In the genomic region with DNA sequence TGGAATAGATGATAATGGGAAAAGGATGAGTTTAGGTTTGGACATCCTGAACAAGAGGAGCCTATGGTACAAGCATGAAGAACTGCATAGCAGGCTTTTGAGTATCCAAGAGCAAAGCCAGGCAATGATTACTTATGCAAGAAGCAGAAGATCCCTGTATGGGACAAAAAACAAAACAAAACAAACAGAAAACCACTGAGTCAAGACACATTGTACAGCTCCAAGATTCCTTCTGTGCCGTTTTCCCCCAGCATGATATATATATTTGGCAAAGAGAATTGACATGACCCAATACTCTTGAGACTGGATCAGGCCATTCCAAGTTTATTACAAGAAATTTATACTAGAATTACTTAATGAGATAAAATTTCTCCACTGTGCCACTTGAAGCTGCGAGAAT, we compare ENCODE assay signal across 19 cellular contexts.
DNase-seq lines count a peak whose midpoint lies in the region; ATAC-seq, FAIRE-seq and TF ChIP-seq lines count a peak whose summit lies in the region.
"Had no signal": no experiment of that assay in that cellular context is flagged by ENCODE, and none has a peak within 500 bp of the region (broad histone marks: within the 10 kb centered on the region; RNA-seq: fewer than 3 reads in every experiment).

No MANE protein-coding gene starts in this region.

- H3K4me2 ChIP-seq in HepG2 (ENCODE audit: low read depth, low read length) (no peak overlapping the region), parathyroid adenoma (ENCODE audit: low read length) (peak overlapping the region; percentile 24)
- H3K4me2 ChIP-seq: BLaER1 had no signal

- ATAC-seq in right lobe of liver (no peak), HepG2 (no peak), gastroesophageal sphincter (peak; percentile 19), aorta (ENCODE audit: low FRiP score) (peak; percentile 45)
- ATAC-seq: GM12878 had no signal

- no peak overlapping the region for H3K9ac ChIP-seq in HepG2 (ENCODE audit: insufficient read depth, low read depth, low read length)
- no peak overlapping the region for H3K9ac ChIP-seq in parathyroid adenoma
- H3K9ac ChIP-seq: BLaER1 had no signal

- TF ChIP-seq RAD21 in HepG2 (CRISPR knock-in tag; IDR thresholded peaks at IDR 0.05), result no peak

- no peak for TF ChIP-seq EP300 in HepG2 (IDR thresholded peaks at IDR 0.05; ENCODE audit: low read depth in 2 of 2, low read length in 2 of 2)
- no peak for TF ChIP-seq EP300 in HepG2 (CRISPR knock-in tag; IDR thresholded peaks at IDR 0.05; ENCODE audit: borderline replicate concordance)
- TF ChIP-seq EP300 in gastroesophageal sphincter (IDR thresholded peaks at IDR 0.05), result no peak

- H2AFZ ChIP-seq in HepG2 (ENCODE audit: low read length), result no peak overlapping the region
- no peak overlapping the region for H2AFZ ChIP-seq in parathyroid adenoma

- no peak for TF ChIP-seq CTCF in right lobe of liver (IDR thresholded peaks at IDR 0.05)
- TF ChIP-seq CTCF in HepG2 (CRISPR knock-in tag; IDR thresholded peaks at IDR 0.05), result no peak
- no peak for TF ChIP-seq CTCF in gastroesophageal sphincter (IDR thresholded peaks at IDR 0.05)
- no peak for TF ChIP-seq CTCF in parathyroid adenoma (IDR thresholded peaks at IDR 0.05)

- H4K20me1 ChIP-seq in HepG2 (ENCODE audit: insufficient read depth, low read length), result no peaks in the 10 kb centered on the region
- H4K20me1 ChIP-seq: BLaER1 had no signal

- in situ Hi-C loops in HepG2 (cut with HindIII; ENCODE audit: extremely low pct_ligation_motif_present, low pct_unique_long_range_greater_than_20kb), result no loop called here

- POLR2A ChIA-PET in HepG2 (lab: Yijun Ruan, JAX), result no interaction called here

- H3K79me2 ChIP-seq in HepG2 (ENCODE audit: insufficient read depth, low read length) (no peaks in the 10 kb centered on the region), parathyroid adenoma (peaks cover 2% of the 10 kb centered on the region)

- H3K27ac ChIP-seq in right lobe of liver, result peak overlapping the region in 2 of 3 donors; percentile 80 to 86
- no peak overlapping the region for H3K27ac ChIP-seq in HepG2 (ENCODE audit: extremely low read length, insufficient read depth, low read length)
- H3K27ac ChIP-seq in gastroesophageal sphincter, result no peak overlapping the region
- H3K27ac ChIP-seq in parathyroid adenoma, result peak overlapping the region; percentile 99
- no peak overlapping the region for H3K27ac ChIP-seq in aorta (ENCODE audit: low read depth in 1 of 2, low read length in 2 of 2)
- H3K27ac ChIP-seq: BLaER1 had no signal

- no peak overlapping the region for H3K4me3 ChIP-seq in right lobe of liver
- H3K4me3 ChIP-seq in HepG2 (replicated peaks in 1 of 3; ENCODE audit: insufficient read depth in 1 of 3, low read depth in 2 of 3, low read length in 3 of 3), result no peak overlapping the region
- no peak overlapping the region for H3K4me3 ChIP-seq in gastroesophageal sphincter
- no peak overlapping the region for H3K4me3 ChIP-seq in parathyroid adenoma (ENCODE audit: low read depth, low read length)
- H3K4me3 ChIP-seq in aorta (ENCODE audit: low read length in 2 of 2), result no peak overlapping the region
- H3K4me3 ChIP-seq: BLaER1, GM12878 had no signal

- H3K36me3 ChIP-seq in right lobe of liver (peaks cover 0 to 8% (median 5%) of the 10 kb centered on the region in 4 donors), HepG2 (replicated peaks in 1 of 2; ENCODE audit: control insufficient read depth in 1 of 2, insufficient read depth in 2 of 2, low read length in 2 of 2) (peaks cover 17 to 32% of the 10 kb centered on the region in 2 experiments), gastroesophageal sphincter (peaks cover 0 to 32% of the 10 kb centered on the region in 2 donors), parathyroid adenoma (ENCODE audit: control insufficient read depth, insufficient read depth, low read length) (no peaks in the 10 kb centered on the region), aorta (ENCODE audit: control insufficient read depth in 1 of 2, insufficient read depth in 2 of 2, low read length in 1 of 2) (peaks cover 4 to 10% of the 10 kb centered on the region in 2 donors)

- TF ChIP-seq POLR2A in right lobe of liver (IDR thresholded peaks at IDR 0.05) (no peak), HepG2 (IDR thresholded peaks at IDR 0.05; ENCODE audit: insufficient read depth in 1 of 2, low read depth in 2 of 2, low read length in 2 of 2) (no peak), gastroesophageal sphincter (IDR thresholded peaks at IDR 0.05) (no peak)

- H3K4me1 ChIP-seq in right lobe of liver (peaks cover 0 to 40% (median 12%) of the 10 kb centered on the region in 4 donors), HepG2 (ENCODE audit: insufficient read depth, low read length) (peaks cover 14% of the 10 kb centered on the region), gastroesophageal sphincter (peaks cover 0 to 7% (median 0%) of the 10 kb centered on the region in 3 donors), parathyroid adenoma (peaks cover 57% of the 10 kb centered on the region), aorta (ENCODE audit: control insufficient read depth in 1 of 2, insufficient read depth in 2 of 2, low read length in 2 of 2) (no peaks in the 10 kb centered on the region)
- H3K4me1 ChIP-seq: BLaER1 had no signal

- intact Hi-C loops in right lobe of liver (cut with DNase I) (no loop called here), HepG2 (cut with micrococcal nuclease; ENCODE audit: unreplicated experiment) (no loop called here), aorta (cut with DNase I) (no loop called here), posterior cingulate gyrus (cut with DNase I) (no loop called here)

- 94% methylated on average over 2 of the region's 2 CpGs for WGBS in right lobe of liver (ENCODE audit: insufficient coverage, low coverage, low lambda C conversion rate, missing lambda C conversion rate)
- WGBS in HepG2 (ENCODE audit: low lambda C conversion rate), result 100% methylated on average over 2 of the region's 2 CpGs
- 63 to 71% methylated on average over 2 of the region's 2 CpGs for WGBS in gastroesophageal sphincter (ENCODE audit: low coverage in 1 of 2), 2 donors
- WGBS in aorta, 2 donors, result 69 to 75% methylated on average over 2 of the region's 2 CpGs

- H3K9me3 ChIP-seq in right lobe of liver (no peaks in the 10 kb centered on the region), HepG2 (ENCODE audit: low read length) (no peaks in the 10 kb centered on the region), gastroesophageal sphincter (no peaks in the 10 kb centered on the region), parathyroid adenoma (ENCODE audit: control insufficient read depth, low read length) (peaks cover 4% of the 10 kb centered on the region), aorta (ENCODE audit: control insufficient read depth, low read length) (no peaks in the 10 kb centered on the region)
- H3K9me3 ChIP-seq: BLaER1 had no signal

- BruUV-seq in HepG2 (replicated peaks; lab: Mats Ljungman, UMichigan), result no TSS peak

- CTCF ChIA-PET in HepG2 (lab: Yijun Ruan, JAX; ENCODE audit: low intra/inter-chr PET ratio, low total read pairs), result no interaction called here

- DNase-seq in right lobe of liver (no peak), HepG2 (ENCODE audit: low spot score) (no peak), aorta (no peak), mucosa of gallbladder (ENCODE audit: low spot score) (no peak), posterior cingulate gyrus (no peak)
- DNase-seq in activated CD4-positive, CD25-positive, alpha-beta regulatory T cell treated with anti-CD3 and anti-CD28 coated beads, Interleukin-2, amount 50 U/mL, for 72 hours, result no peak
- DNase-seq: 8988T; CD4-positive, alpha-beta memory T cell; DMS 273 treated with DMSO at 0.1 percent for 48 hours; DMS53; DND-41; EL; H9 had no signal

- no peak for FAIRE-seq in HepG2 (lab: Jason Lieb, UNC)
- FAIRE-seq: GM19239, H1 had no signal

- no peaks in the 10 kb centered on the region for H3K27me3 ChIP-seq in right lobe of liver
- no peaks in the 10 kb centered on the region for H3K27me3 ChIP-seq in HepG2 (ENCODE audit: control insufficient read depth in 1 of 2, insufficient read depth in 2 of 2, low read length in 2 of 2)
- no peaks in the 10 kb centered on the region for H3K27me3 ChIP-seq in gastroesophageal sphincter
- no peaks in the 10 kb centered on the region for H3K27me3 ChIP-seq in parathyroid adenoma (ENCODE audit: control insufficient read depth, insufficient read depth, low read length)
- H3K27me3 ChIP-seq in aorta (ENCODE audit: control insufficient read depth in 1 of 2, insufficient read depth in 2 of 2, low read length in 1 of 2), result no peaks in the 10 kb centered on the region
- H3K27me3 ChIP-seq: BLaER1 had no signal

TF ChIP-seq in HepG2, 621 proteins besides CTCF, POLR2A, EP300 and RAD21 (continues in another document):
- TF ChIP-seq YEATS2 (CRISPR knock-in tag; IDR thresholded peaks at IDR 0.05; ENCODE audit: borderline replicate concordance) (no peak), ZNF547 (CRISPR knock-in tag; IDR thresholded peaks at IDR 0.05) (no peak), ZNF343 (CRISPR knock-in tag; IDR thresholded peaks at IDR 0.05) (no peak), ZFP36L2 (CRISPR knock-in tag; IDR thresholded peaks at IDR 0.05) (no peak), BATF2 (CRISPR knock-in tag; IDR thresholded peaks at IDR 0.05) (no peak), JDP2 (CRISPR knock-in tag; IDR thresholded peaks at IDR 0.05; ENCODE audit: borderline replicate concordance) (no peak), FOXC1 (CRISPR knock-in tag; IDR thresholded peaks at IDR 0.05; ENCODE audit: borderline replicate concordance) (no peak), ZNF180 (CRISPR knock-in tag; IDR thresholded peaks at IDR 0.05; ENCODE audit: borderline replicate concordance, low read depth) (no peak), NFIC (IDR thresholded peaks at IDR 0.05; ENCODE audit: low read length) (no peak), ZNF441 (CRISPR knock-in tag; IDR thresholded peaks at IDR 0.05; ENCODE audit: borderline replicate concordance) (no peak), ZNF496 (CRISPR knock-in tag; IDR thresholded peaks at IDR 0.05; ENCODE audit: insufficient replicate concordance) (no peak), NFYB (CRISPR knock-in tag; IDR thresholded peaks at IDR 0.05) (no peak), KLF15 (CRISPR knock-in tag; IDR thresholded peaks at IDR 0.05; ENCODE audit: borderline replicate concordance) (no peak), ZBTB3 (CRISPR knock-in tag; IDR thresholded peaks at IDR 0.05; ENCODE audit: borderline replicate concordance, low read depth) (no peak)

Comparison
In these comparisons a context has a peak if more than half of its experiments do, and no peak if none do; other contexts are left out.
1. H3K27ac ChIP-seq: peak in right lobe of liver (2 of 3) and parathyroid adenoma (single experiment); none in HepG2 (single experiment), gastroesophageal sphincter (0 of 4) and aorta (0 of 2).
2. ATAC-seq: peak in gastroesophageal sphincter (single experiment) and aorta (single experiment); none in right lobe of liver (0 of 4) and HepG2 (single experiment).